In the genomic region with DNA sequence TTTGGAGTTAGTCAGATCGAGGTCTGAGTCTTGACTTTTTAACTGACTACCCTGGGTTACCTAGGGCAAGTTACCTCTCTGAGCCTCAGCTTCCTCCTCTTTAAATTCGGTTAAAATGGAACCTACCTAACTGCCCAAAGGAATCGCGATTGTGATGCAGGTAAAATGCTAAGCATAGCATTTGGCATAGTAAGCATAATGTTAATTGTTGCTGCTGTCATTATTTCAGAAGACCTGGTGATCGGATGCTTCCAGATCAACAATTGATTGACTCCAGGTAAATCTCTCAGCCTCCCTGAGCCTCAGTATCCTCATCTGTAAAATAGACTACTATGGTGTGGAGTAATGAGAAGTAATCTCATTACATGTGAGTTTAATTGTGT, we compare ENCODE assay signal across 8 cellular contexts. TPM values are rescaled to one million over a fixed set of nuclear protein-coding genes. Genes with fewer than 3 reads are reported as not detected.
DNase-seq lines count a peak whose midpoint lies in the region; ATAC-seq and TF ChIP-seq lines count a peak whose summit lies in the region.

No MANE protein-coding gene starts in this region.

- H3K4me3 Mint-ChIP-seq in activated CD4-positive, alpha-beta memory T cell treated with anti-CD3 and anti-CD28 coated beads for 36 hours = peak overlapping the region; percentile 96

- H3K9me3 Mint-ChIP-seq in activated CD4-positive, alpha-beta memory T cell treated with anti-CD3 and anti-CD28 coated beads for 36 hours = no peaks in the 10 kb centered on the region

- H3K36me3 Mint-ChIP-seq in activated CD4-positive, alpha-beta memory T cell treated with anti-CD3 and anti-CD28 coated beads for 36 hours = peaks cover 5% of the 10 kb centered on the region

- peaks cover 29% of the 10 kb centered on the region for H3K4me1 Mint-ChIP-seq in activated CD4-positive, alpha-beta memory T cell treated with anti-CD3 and anti-CD28 coated beads for 36 hours (ENCODE audit: low read depth)

- BruUV-seq in HCT116 (replicated peaks; lab: Mats Ljungman, UMichigan) = no TSS peak

- TF ChIP-seq CTCF in HCT116 (IDR thresholded peaks at IDR 0.05 in 2 of 3, conservative IDR thresholded peaks at IDR 0.05 in 1 of 3; ENCODE audit: borderline replicate concordance in 1 of 3, insufficient read depth in 1 of 3, low read depth in 2 of 3, low read length in 2 of 3) (no peak), spleen (IDR thresholded peaks at IDR 0.05 in 8 of 11, conservative IDR thresholded peaks at IDR 0.05 in 3 of 11) (no peak)

- no peaks in the 10 kb centered on the region for H3K9me2 ChIP-seq in HCT116 (ENCODE audit: insufficient read depth)

- no peaks in the 10 kb centered on the region for H3K79me2 ChIP-seq in HCT116 (ENCODE audit: insufficient read depth, low read length)

- no peaks in the 10 kb centered on the region for H3K27me3 ChIP-seq in HCT116 (ENCODE audit: insufficient read depth, low read length)
- H3K27me3 ChIP-seq in spleen (replicated peaks in 1 of 7) = no peaks in the 10 kb centered on the region

- DNase-seq in HCT116 (ENCODE audit: low read depth, low spot score) (no peak), spleen (no peak), DMS 273 treated with DMSO at 0.1 percent for 48 hours (lab: John Stamatoyannopoulos, UW) (no peak), SK-N-DZ (ENCODE audit: low spot score) (no peak), NCI-H187 (lab: John Stamatoyannopoulos, UW) (no peak), GM19240 (ENCODE audit: insufficient read length, low spot score) (no peak)
- DNase-seq in activated CD4-positive, alpha-beta memory T cell treated with anti-CD3 and anti-CD28 coated beads for 36 hours = no peak

- no peaks in the 10 kb centered on the region for H4K20me1 ChIP-seq in HCT116 (ENCODE audit: insufficient read depth)

- intact Hi-C loops in HCT116 (cut with micrococcal nuclease) = no loop called here
- intact Hi-C loops in activated CD4-positive, alpha-beta memory T cell treated with anti-CD3 and anti-CD28 coated beads for 36 hours (cut with micrococcal nuclease) = no loop called here
- intact Hi-C loops in spleen (cut with DNase I; ENCODE audit: low total_unique reads) = no loop called here

- peaks cover 3 to 15% of the 10 kb centered on the region in 2 experiments; a peak in 3 of 4 replicates for H3K4me1 ChIP-seq in HCT116 (ENCODE audit: control insufficient read depth in 1 of 2, insufficient read depth in 2 of 2, low read length in 2 of 2)
- peaks cover 3 to 52% (median 21%) of the 10 kb centered on the region in 6 donors for H3K4me1 ChIP-seq in spleen

- CTCF ChIA-PET in HCT116 (lab: Charles Lee) = interaction anchor here (1.1 to 2.7 kb wide), 5 partner anchors 11 to 58 kb away, joined by 3 to 15 read pairs (median 4); partner anchors contain the start of gene RTN4RL2
- CTCF ChIA-PET in activated CD4-positive, alpha-beta memory T cell treated with anti-CD3 and anti-CD28 coated beads for 36 hours (lab: Charles Lee) = interaction anchor here (1.3 to 20.2 kb wide), 5 partner anchors 12 to 170 kb away, joined by 3 to 562 read pairs (median 54); partner anchors contain the start of genes RTN4RL2, TIMM10 and UBE2L6

- no peak for ATAC-seq in HCT116

- no peaks in the 10 kb centered on the region for H3K27me3 Mint-ChIP-seq in activated CD4-positive, alpha-beta memory T cell treated with anti-CD3 and anti-CD28 coated beads for 36 hours

- H3K27ac ChIP-seq in HCT116 (ENCODE audit: low read depth, low read length) (no peak overlapping the region), spleen (peak overlapping the region in 4 of 8 donors; percentile 71 to 80 (median 75))

- no peaks in the 10 kb centered on the region for H3K9me3 ChIP-seq in HCT116 (ENCODE audit: control insufficient read depth in 1 of 2, insufficient read depth in 1 of 2, low read depth in 1 of 2, low read length in 2 of 2)
- H3K9me3 ChIP-seq in spleen = no peaks in the 10 kb centered on the region

- 14 to 21% (median 16%) methylated on average over 5 of the region's 5 CpGs for WGBS in spleen, 5 donors

- H3K36me3 ChIP-seq in HCT116 (ENCODE audit: control insufficient read depth in 1 of 2, insufficient read depth in 2 of 2, low read length in 2 of 2) (no peaks in the 10 kb centered on the region), spleen (no peaks in the 10 kb centered on the region)

- RAD21 ChIA-PET in HCT116 (lab: Charles Lee; ENCODE audit: low non-redundant PET in 1 of 2, low total read pairs in 2 of 2, uncharacterized antibody in 2 of 2, unreplicated experiment in 2 of 2) = no interaction called here

- peak overlapping the region; percentile 58 for H3K27ac Mint-ChIP-seq in activated CD4-positive, alpha-beta memory T cell treated with anti-CD3 and anti-CD28 coated beads for 36 hours

- POLR2A ChIA-PET in HCT116 (lab: Charles Lee) = interaction anchor here (1.2 to 2.4 kb wide), 3 partner anchors 22 to 170 kb away, joined by 3 to 7 read pairs (median 6); no protein-coding TSS in a partner anchor
- POLR2A ChIA-PET in activated CD4-positive, alpha-beta memory T cell treated with anti-CD3 and anti-CD28 coated beads for 36 hours (lab: Charles Lee) = interaction anchor here (0.6 to 3.1 kb wide), 6 partner anchors 11 to 181 kb away, joined by 3 to 13 read pairs (median 6); no protein-coding TSS in a partner anchor

- H3K4me3 ChIP-seq in HCT116 (replicated peaks in 1 of 2; ENCODE audit: low read depth in 1 of 2, low read length in 2 of 2) (peak overlapping the region; percentile 70 to 73), iPS-11a (ENCODE audit: low read depth, low read length) (peak overlapping the region; percentile 80), spleen (peak overlapping the region; percentile 66 to 97 (median 90))

- TF ChIP-seq RAD21 in HCT116 (IDR thresholded peaks at IDR 0.05; ENCODE audit: low read depth) = no peak

- peak overlapping the region; percentile 95 for H2AFZ ChIP-seq in HCT116 (ENCODE audit: low read depth, low read length, poor library complexity, severe bottlenecking)

- peak overlapping the region; percentile 57 for H3K9ac ChIP-seq in HCT116 (ENCODE audit: low read length)

- peak overlapping the region; percentile 96 for H3K4me2 ChIP-seq in HCT116 (ENCODE audit: low read length)

- TF ChIP-seq POLR2A in HCT116 (IDR thresholded peaks at IDR 0.05; ENCODE audit: borderline replicate concordance, extremely low read depth, insufficient read depth, insufficient read length) (no peak), spleen (IDR thresholded peaks at IDR 0.05) (no peak)

TF ChIP-seq in HCT116, 20 proteins besides CTCF, POLR2A, EP300 and RAD21:
- no peak for TF ChIP-seq ELF1 (IDR thresholded peaks at IDR 0.05; ENCODE audit: borderline replicate concordance, low read depth)
- TF ChIP-seq EGR1 (IDR thresholded peaks at IDR 0.05; ENCODE audit: low read depth) = 0 out of 2 replicates have a peak, but pooled peaks have one; percentile 10

RNA-seq across cellular contexts. Expression of gene SLC43A1, which starts 0.6 kb away (rescaled TPM):
- total RNA-seq in HCT116 (2021; ENCODE audit: unreplicated experiment) (11.8 TPM), spleen (10 to 100 TPM in 5 of 7 donors, 1 to 10 TPM in 2; 7.0 to 16.1 (median 13.0) TPM)
- polyA plus RNA-seq in HCT116 (2012) = 12.9 and 13.5 TPM in 2 replicates
- 10 to 100 TPM; 23.1 to 23.3 TPM for total RNA-seq in activated CD4-positive, alpha-beta memory T cell treated with anti-CD3 and anti-CD28 coated beads for 36 hours
- polyA plus RNA-seq in spleen = 1 to 10 TPM; 6.2 to 8.4 (median 6.4) TPM
- 11.6 and 16.9 TPM in 2 replicates for polyA plus RNA-seq in SK-N-DZ (2014; cell fraction: cytosol; rRNA removed)
- 44.9 and 68.1 TPM in 2 replicates for polyA plus RNA-seq in SK-N-DZ (2014; cell fraction: nucleus; rRNA removed)

RNA-seq across cellular contexts. Expression of gene TIMM10, which starts 14.5 kb away (rescaled TPM):
- 65.6 TPM for total RNA-seq in HCT116 (2021; ENCODE audit: unreplicated experiment)
- polyA plus RNA-seq in HCT116 (2012) = 63.8 and 76.3 TPM in 2 replicates
- total RNA-seq in activated CD4-positive, alpha-beta memory T cell treated with anti-CD3 and anti-CD28 coated beads for 36 hours = 100 to 1,000 TPM; 131 to 134 TPM
- 10 to 100 TPM; 28.1 to 58.7 (median 39.0) TPM for total RNA-seq in spleen
- polyA plus RNA-seq in spleen = 10 to 100 TPM; 38.7 to 57.4 (median 56.1) TPM
- 76.1 and 111 TPM in 2 replicates for polyA plus RNA-seq in SK-N-DZ (2014; cell fraction: cytosol; rRNA removed)
- 36.7 and 53.3 TPM in 2 replicates for polyA plus RNA-seq in SK-N-DZ (2014; cell fraction: nucleus; rRNA removed)

RNA-seq across cellular contexts. Expression of gene SMTNL1, which starts 21.3 kb away (rescaled TPM):
- total RNA-seq in HCT116 (2021; ENCODE audit: unreplicated experiment) = not detected
- 0.09 and 0.11 TPM in 2 replicates for polyA plus RNA-seq in HCT116 (2012)
- total RNA-seq in activated CD4-positive, alpha-beta memory T cell treated with anti-CD3 and anti-CD28 coated beads for 36 hours = not detected
- total RNA-seq in spleen = not detected
- not detected for polyA plus RNA-seq in spleen
- polyA plus RNA-seq in SK-N-DZ (2014; cell fraction: cytosol; rRNA removed) = 0.12 and 0.16 TPM in 2 replicates
- 0.50 and 0.64 TPM in 2 replicates for polyA plus RNA-seq in SK-N-DZ (2014; cell fraction: nucleus; rRNA removed)

RNA-seq across cellular contexts. Expression of gene UBE2L6, which starts 51.4 kb away (rescaled TPM):
- total RNA-seq in HCT116 (2021; ENCODE audit: unreplicated experiment) (24.8 TPM), spleen (100 to 1,000 TPM in 5 of 7 donors, 10 to 100 TPM in 2; 74.2 to 137 (median 112) TPM)
- 26.7 and 28.2 TPM in 2 replicates for polyA plus RNA-seq in HCT116 (2012)
- 100 to 1,000 TPM; 152 to 162 TPM for total RNA-seq in activated CD4-positive, alpha-beta memory T cell treated with anti-CD3 and anti-CD28 coated beads for 36 hours
- 100 to 1,000 TPM in 1 of 3 donors, 10 to 100 TPM in 2; 46.8 to 135 (median 79.5) TPM for polyA plus RNA-seq in spleen
- 47.7 and 47.8 TPM in 2 replicates for polyA plus RNA-seq in SK-N-DZ (2014; cell fraction: cytosol; rRNA removed)
- polyA plus RNA-seq in SK-N-DZ (2014; cell fraction: nucleus; rRNA removed) = 17.3 and 21.4 TPM in 2 replicates

RNA-seq across cellular contexts. Expression of gene RTN4RL2, which starts 55.7 kb away (rescaled TPM):
- total RNA-seq in HCT116 (2021; ENCODE audit: unreplicated experiment) (24.0 TPM), spleen (1 to 10 TPM in 1 of 7 donors, under 1 TPM in 6; 0.37 to 2.0 (median 0.49) TPM)
- 28.1 and 30.0 TPM in 2 replicates for polyA plus RNA-seq in HCT116 (2012)
- under 1 TPM; 0.36 to 0.51 TPM for total RNA-seq in activated CD4-positive, alpha-beta memory T cell treated with anti-CD3 and anti-CD28 coated beads for 36 hours
- under 1 TPM; 0.15 to 0.73 (median 0.29) TPM for polyA plus RNA-seq in spleen
- polyA plus RNA-seq in SK-N-DZ (2014; cell fraction: cytosol; rRNA removed) = 8.5 and 10.4 TPM in 2 replicates
- 1.5 and 3.7 TPM in 2 replicates for polyA plus RNA-seq in SK-N-DZ (2014; cell fraction: nucleus; rRNA removed)
